Comparison of ENCODE assay signal across 16 cellular contexts in the genomic region with DNA sequence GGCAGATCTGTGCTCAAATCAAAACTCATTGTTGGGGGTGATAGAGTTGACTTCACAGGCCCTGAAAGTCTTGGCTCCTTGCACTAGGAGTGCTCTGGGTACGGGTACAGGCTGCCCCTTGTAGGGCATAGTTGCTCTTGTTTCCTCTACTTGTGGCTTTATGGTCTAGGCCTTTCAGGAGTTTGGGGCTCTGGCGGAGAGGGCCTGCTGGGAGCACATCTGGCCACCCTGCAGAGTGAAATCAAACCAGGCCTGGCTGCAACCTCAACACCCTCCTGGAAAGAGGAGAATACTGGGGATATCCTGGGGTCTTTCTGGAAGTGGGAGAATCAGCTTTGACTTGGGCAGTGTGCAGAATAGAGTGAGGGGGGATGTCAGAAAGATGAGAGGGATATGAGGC. TPM values are rescaled to one million over a fixed set of nuclear protein-coding genes. Genes with fewer than 3 reads are reported as not detected.
DNase-seq lines count a peak whose midpoint lies in the region; ATAC-seq and TF ChIP-seq lines count a peak whose summit lies in the region.
"Had no signal": no experiment of that assay in that cellular context is flagged by ENCODE, and none has a peak within 500 bp of the region (broad histone marks: within the 10 kb centered on the region; RNA-seq: fewer than 3 reads in every experiment).

No MANE protein-coding gene starts in this region.

- in situ Hi-C loops in astrocyte of the spinal cord (cut with HindIII; ENCODE audit: low sequenced_read_pairs), result no loop called here

- peaks cover 51% of the 10 kb centered on the region for H3K4me1 Mint-ChIP-seq in Calu3 (ENCODE audit: low read depth, unreplicated experiment)

- no peak overlapping the region for H3K27ac ChIP-seq in ovary
- H3K27ac ChIP-seq: neutrophil had no signal

- BruUV-seq in Calu3 (replicated peaks; lab: Mats Ljungman, UMichigan), result no TSS peak

- no peak for TF ChIP-seq EP300 in ovary (IDR thresholded peaks at IDR 0.05)

- H3K27me3 ChIP-seq in ovary, result no peaks in the 10 kb centered on the region

- TF ChIP-seq POLR2A in ovary (IDR thresholded peaks at IDR 0.05), result no peak

- no peak overlapping the region for H3K27ac Mint-ChIP-seq in Calu3 (ENCODE audit: unreplicated experiment)
- H3K27ac Mint-ChIP-seq: activated naive CD4-positive, alpha-beta T cell treated with anti-CD3 and anti-CD28 coated beads, Interleukin-2, amount 50 U/mL, for 72 hours; H9; stimulated activated effector memory CD8-positive, alpha-beta T cell treated with anti-CD3 and anti-CD28 coated beads, Interleukin-12 subunit alpha, Interleukin-12 subunit beta, amount 100 ng/mL, for 72 hours had no signal

- peak overlapping the region; percentile 24 for H3K4me3 Mint-ChIP-seq in Calu3 (ENCODE audit: low read depth, unreplicated experiment)

- no peak for TF ChIP-seq CTCF in Calu3 (IDR thresholded peaks at IDR 0.05; ENCODE audit: unreplicated experiment)
- no peak for TF ChIP-seq CTCF in astrocyte of the spinal cord (IDR thresholded peaks at IDR 0.05; ENCODE audit: low read depth, low read length)
- no peak for TF ChIP-seq CTCF in foreskin fibroblast (IDR thresholded peaks at IDR 0.05; ENCODE audit: low read depth, low read length)
- no peak for TF ChIP-seq CTCF in ovary (IDR thresholded peaks at IDR 0.05)

- no peaks in the 10 kb centered on the region for H3K9me3 Mint-ChIP-seq in Calu3 (ENCODE audit: low read depth, unreplicated experiment)
- H3K9me3 Mint-ChIP-seq: activated naive CD4-positive, alpha-beta T cell treated with anti-CD3 and anti-CD28 coated beads, Interleukin-2, amount 50 U/mL, for 72 hours; CD4-positive, alpha-beta memory T cell; H9; stimulated activated effector memory CD8-positive, alpha-beta T cell treated with anti-CD3 and anti-CD28 coated beads, Interleukin-12 subunit alpha, Interleukin-12 subunit beta, amount 100 ng/mL, for 72 hours had no signal

- no peaks in the 10 kb centered on the region for H3K27me3 Mint-ChIP-seq in Calu3 (ENCODE audit: unreplicated experiment)

- H3K4me1 ChIP-seq in ovary (ENCODE audit: insufficient read depth), result peaks cover 4% of the 10 kb centered on the region

- H3K36me3 ChIP-seq in ovary, result no peaks in the 10 kb centered on the region
- H3K36me3 ChIP-seq: neutrophil had no signal

- peak overlapping the region; percentile 79 for H3K4me3 ChIP-seq in astrocyte of the spinal cord (ENCODE audit: low read depth, low read length)
- H3K4me3 ChIP-seq in foreskin fibroblast (ENCODE audit: low read depth in 1 of 2, low read length in 2 of 2), result peak overlapping the region; percentile 60 to 69
- peak overlapping the region; percentile 72 for H3K4me3 ChIP-seq in skeletal muscle cell (ENCODE audit: low read depth, low read length)
- H3K4me3 ChIP-seq in ovary, result no peak overlapping the region

- intact Hi-C loops in Calu3 (cut with micrococcal nuclease; ENCODE audit: unreplicated experiment) (no loop called here), ovary (cut with DNase I) (no loop called here)

- ATAC-seq in GM21515 (IDR thresholded peaks at IDR 0.05; ENCODE audit: unreplicated experiment), result no peak
- ATAC-seq in GM21723 (IDR thresholded peaks at IDR 0.05; ENCODE audit: unreplicated experiment), result no peak
- ATAC-seq: activated naive CD4-positive, alpha-beta T cell treated with anti-CD3 and anti-CD28 coated beads, Interleukin-2, amount 50 U/mL, for 72 hours; left colon; stimulated activated effector memory CD8-positive, alpha-beta T cell treated with anti-CD3 and anti-CD28 coated beads, Interleukin-12 subunit alpha, Interleukin-12 subunit beta, amount 100 ng/mL, for 72 hours had no signal

- CTCF ChIA-PET in Calu3 (lab: Charles Lee), result interaction anchor here (1.4 kb wide), 1 partner anchor 93 kb away, joined by 3 read pairs; no protein-coding TSS in a partner anchor

- H3K36me3 Mint-ChIP-seq in Calu3 (ENCODE audit: insufficient read depth, unreplicated experiment), result peaks cover 21% of the 10 kb centered on the region
- H3K36me3 Mint-ChIP-seq: activated naive CD4-positive, alpha-beta T cell treated with anti-CD3 and anti-CD28 coated beads, Interleukin-2, amount 50 U/mL, for 72 hours; CD4-positive, alpha-beta memory T cell; stimulated activated effector memory CD8-positive, alpha-beta T cell treated with anti-CD3 and anti-CD28 coated beads, Interleukin-12 subunit alpha, Interleukin-12 subunit beta, amount 100 ng/mL, for 72 hours had no signal

- no peaks in the 10 kb centered on the region for H3K9me3 ChIP-seq in ovary
- H3K9me3 ChIP-seq: neutrophil had no signal

- WGBS in ovary, 3 donors, result 69 to 96% (median 85%) methylated on average over 2 of the region's 2 CpGs

- DNase-seq in Calu3 (no peak), astrocyte of the spinal cord (ENCODE audit: low read depth, low spot score) (no peak), foreskin fibroblast (no peak), skeletal muscle cell (ENCODE audit: low read depth) (no peak), ovary (no peak)
- DNase-seq in NK-92 treated with Interleukin-12 subunit alpha and Interleukin-12 subunit beta, amount 100 ng/mL, for 24 hours (lab: John Stamatoyannopoulos, UW), result no peak
- DNase-seq: CD4-positive, alpha-beta memory T cell; GDM1; H9; left colon; NCI-H524 treated with DMSO at 0.1 percent for 48 hours had no signal

RNA-seq across cellular contexts. Expression of a gene that starts 1.5 kb away (rescaled TPM):
- 41.4 and 95.2 TPM in 2 replicates for total RNA-seq in Calu3 (2022)
- 10 to 100 TPM; 14.5 to 46.6 (median 25.3) TPM for total RNA-seq in ovary
- 100 to 1,000 TPM in 1 of 2 donors, 10 to 100 TPM in 1; 22.2 to 138 TPM for polyA plus RNA-seq in ovary
- total RNA-seq: activated naive CD4-positive, alpha-beta T cell treated with anti-CD3 and anti-CD28 coated beads, Interleukin-2, amount 50 U/mL, for 72 hours had no signal
